ENCODE assay signal across 1 cellular context in genomic region chr2:178074123-178075005, GRCh38.
TF ChIP-seq lines count a peak whose summit lies in the region.

No MANE protein-coding gene starts in this region.

TF ChIP-seq in endothelial cell of umbilical vein, 7 proteins besides CTCF, POLR2A, EP300 and RAD21 (continued from another document):
- peak; percentile 49 for TF ChIP-seq FOS (IDR thresholded peaks at IDR 0.05; ENCODE audit: borderline replicate concordance, insufficient read depth, low read length)
- TF ChIP-seq JUN (IDR thresholded peaks at IDR 0.05; ENCODE audit: borderline replicate concordance, insufficient read depth, insufficient read length, low read depth), result peak; percentile 39
TF ChIP-seq in endothelial cell of umbilical vein: peak in this region for 3.
